In the genomic region with DNA sequence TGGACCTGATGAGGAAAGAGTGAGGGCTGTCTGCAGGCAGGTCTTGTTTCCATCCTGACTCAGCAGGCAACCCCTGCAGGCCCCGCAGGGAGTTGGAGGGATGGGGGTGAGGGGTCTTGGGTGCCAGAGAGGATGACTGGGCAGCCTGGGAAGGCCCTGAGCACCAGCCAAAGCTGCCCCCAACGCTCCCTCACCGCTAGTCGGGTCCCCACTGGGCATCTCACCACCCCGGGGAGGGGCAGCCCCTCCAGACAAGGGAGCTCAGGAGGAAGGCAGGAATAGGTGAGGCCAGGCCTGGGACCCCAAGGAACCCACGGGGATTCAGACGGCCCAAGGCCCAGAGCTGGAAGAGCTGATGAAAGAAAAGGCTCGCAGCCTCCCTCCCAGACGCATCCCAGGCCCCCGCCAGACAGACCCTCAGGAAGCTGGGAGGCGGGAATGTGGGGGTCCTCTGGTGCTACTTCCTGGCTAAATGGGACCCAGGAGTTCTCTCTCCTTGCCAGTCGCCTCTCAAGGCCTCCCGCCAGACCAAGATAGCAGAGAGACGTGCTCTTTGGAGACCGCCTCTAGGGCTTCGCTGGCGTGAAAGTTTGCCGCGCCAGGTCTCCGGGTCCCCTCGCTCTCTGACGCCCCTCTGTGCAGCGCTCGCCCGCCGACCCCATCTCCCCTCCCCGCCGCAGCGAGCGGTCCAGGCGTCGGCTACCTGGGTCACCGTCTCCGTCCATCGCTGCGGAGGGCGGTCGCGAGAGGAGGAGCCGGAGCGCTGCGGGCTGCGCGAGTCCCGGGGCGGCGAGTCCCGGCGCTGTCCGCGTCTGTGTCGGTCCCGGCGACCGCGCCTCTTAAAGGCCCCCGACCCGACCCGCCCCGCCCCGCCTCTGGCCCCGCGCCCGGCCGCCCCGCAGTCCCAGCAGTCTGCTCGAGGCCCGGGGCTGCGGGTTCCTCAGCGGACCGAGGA, we compare ENCODE assay signal across 1 cellular context.
TF ChIP-seq lines count a peak whose summit lies in the region.

TSS of gene FBXO2 (minus strand) at position 814 of the 955 bp plus-strand sequence. CDS start at position 725, 89 bp downstream.

TF ChIP-seq in SK-N-SH, 30 proteins besides CTCF, POLR2A, EP300 and RAD21 (continued from another document):
- TF ChIP-seq, protein P1, sequence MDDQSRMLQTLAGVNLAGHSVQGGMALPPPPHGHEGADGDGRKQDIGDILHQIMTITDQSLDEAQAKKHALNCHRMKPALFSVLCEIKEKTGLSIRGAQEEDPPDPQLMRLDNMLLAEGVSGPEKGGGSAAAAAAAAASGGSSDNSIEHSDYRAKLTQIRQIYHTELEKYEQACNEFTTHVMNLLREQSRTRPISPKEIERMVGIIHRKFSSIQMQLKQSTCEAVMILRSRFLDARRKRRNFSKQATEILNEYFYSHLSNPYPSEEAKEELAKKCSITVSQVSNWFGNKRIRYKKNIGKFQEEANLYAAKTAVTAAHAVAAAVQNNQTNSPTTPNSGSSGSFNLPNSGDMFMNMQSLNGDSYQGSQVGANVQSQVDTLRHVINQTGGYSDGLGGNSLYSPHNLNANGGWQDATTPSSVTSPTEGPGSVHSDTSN (IDR thresholded peaks at IDR 0.05) = no peak
- TF ChIP-seq RFX5 (IDR thresholded peaks at IDR 0.05; ENCODE audit: low read length) (no peak), GATA2 (CRISPR knock-in tag; IDR thresholded peaks at IDR 0.05) (no peak), IRF3 (IDR thresholded peaks at IDR 0.05; ENCODE audit: low read depth, low read length) (no peak), RXRA (IDR thresholded peaks at IDR 0.05; ENCODE audit: borderline replicate concordance, low read depth) (no peak), EZH2phosphoT487 (IDR thresholded peaks at IDR 0.05; ENCODE audit: borderline replicate concordance, low read depth) (no peak), TEAD4 (IDR thresholded peaks at IDR 0.05; ENCODE audit: borderline replicate concordance, insufficient read depth) (no peak), FOSL2 (IDR thresholded peaks at IDR 0.05; ENCODE audit: borderline replicate concordance, low read depth) (no peak), TCF12 (IDR thresholded peaks at IDR 0.05) (no peak)
